Comparison of ENCODE assay signal across 1 cellular context in the genomic region with DNA sequence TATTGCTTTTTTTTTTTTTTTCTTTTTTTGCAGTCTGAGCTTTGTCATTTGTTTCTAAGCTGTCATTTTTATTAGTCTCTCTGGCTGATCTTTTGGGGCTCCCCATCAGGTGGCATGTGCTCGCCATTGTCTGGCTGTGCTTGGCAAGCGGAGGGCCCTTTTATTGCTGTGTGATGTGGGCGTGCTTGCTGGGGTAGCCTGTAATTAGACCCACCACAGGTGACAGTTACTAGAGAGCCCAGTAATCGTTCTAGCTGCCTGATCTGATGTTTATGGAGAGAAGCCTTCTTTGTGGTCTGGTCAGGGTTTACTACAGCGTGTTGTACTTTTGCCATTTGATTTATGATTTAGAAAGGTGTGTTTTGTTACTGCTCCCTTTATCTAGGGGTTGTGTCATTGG.
TF ChIP-seq lines count a peak whose summit lies in the region.

No MANE protein-coding gene starts in this region.

TF ChIP-seq in HepG2, 621 proteins besides CTCF, POLR2A, EP300 and RAD21:
- TF ChIP-seq, protein P1, sequence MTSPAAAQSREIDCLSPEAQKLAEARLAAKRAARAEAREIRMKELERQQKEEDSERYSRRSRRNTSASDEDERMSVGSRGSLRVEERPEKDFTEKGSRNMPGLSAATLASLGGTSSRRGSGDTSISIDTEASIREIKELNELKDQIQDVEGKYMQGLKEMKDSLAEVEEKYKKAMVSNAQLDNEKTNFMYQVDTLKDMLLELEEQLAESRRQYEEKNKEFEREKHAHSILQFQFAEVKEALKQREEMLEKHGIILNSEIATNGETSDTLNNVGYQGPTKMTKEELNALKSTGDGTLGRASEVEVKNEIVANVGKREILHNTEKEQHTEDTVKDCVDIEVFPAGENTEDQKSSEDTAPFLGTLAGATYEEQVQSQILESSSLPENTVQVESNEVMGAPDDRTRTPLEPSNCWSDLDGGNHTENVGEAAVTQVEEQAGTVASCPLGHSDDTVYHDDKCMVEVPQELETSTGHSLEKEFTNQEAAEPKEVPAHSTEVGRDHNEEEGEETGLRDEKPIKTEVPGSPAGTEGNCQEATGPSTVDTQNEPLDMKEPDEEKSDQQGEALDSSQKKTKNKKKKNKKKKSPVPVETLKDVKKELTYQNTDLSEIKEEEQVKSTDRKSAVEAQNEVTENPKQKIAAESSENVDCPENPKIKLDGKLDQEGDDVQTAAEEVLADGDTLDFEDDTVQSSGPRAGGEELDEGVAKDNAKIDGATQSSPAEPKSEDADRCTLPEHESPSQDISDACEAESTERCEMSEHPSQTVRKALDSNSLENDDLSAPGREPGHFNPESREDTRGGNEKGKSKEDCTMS (CRISPR knock-in tag; conservative IDR thresholded peaks at IDR 0.05): no peak
- TF ChIP-seq ZNF629 (CRISPR knock-in tag; conservative IDR thresholded peaks at IDR 0.05) (no peak), ZNF44 (CRISPR knock-in tag; IDR thresholded peaks at IDR 0.05) (no peak), MEIS1 (CRISPR knock-in tag; IDR thresholded peaks at IDR 0.05; ENCODE audit: borderline replicate concordance) (no peak), ZNF343 (CRISPR knock-in tag; IDR thresholded peaks at IDR 0.05) (no peak), DMAP1 (CRISPR knock-in tag; IDR thresholded peaks at IDR 0.05) (no peak)
TF ChIP-seq in HepG2: peak in this region for 0.
